Comparison of ENCODE assay signal across 12 cellular contexts in the genomic region with DNA sequence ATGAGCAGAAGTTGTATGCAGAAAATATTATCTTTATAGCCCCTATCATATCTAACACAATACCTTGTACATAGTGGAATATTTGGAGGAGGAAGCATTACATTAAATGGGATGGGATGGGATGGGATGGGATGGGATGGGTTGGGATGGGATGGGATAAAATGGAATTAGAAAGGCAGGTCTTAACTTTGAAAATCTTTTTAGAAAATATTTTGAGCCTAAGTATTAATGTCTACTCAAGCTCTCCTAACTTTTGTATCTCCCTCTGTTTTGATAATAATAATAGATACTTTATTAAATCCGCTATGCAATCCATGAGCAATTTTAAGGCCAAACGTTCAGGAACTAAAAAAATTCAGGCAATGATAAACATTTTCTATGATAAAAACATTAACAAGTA. TPM values are rescaled to one million over a fixed set of nuclear protein-coding genes. Genes with fewer than 3 reads are reported as not detected.
"Had no signal": no experiment of that assay in that cellular context is flagged by ENCODE, and none has a peak within 500 bp of the region (broad histone marks: within the 10 kb centered on the region; RNA-seq: fewer than 3 reads in every experiment).

No MANE protein-coding gene starts in this region.

- H3K9me3 ChIP-seq: HAP-1 had no signal

- H3K27ac Mint-ChIP-seq: GM23338, H9, HFFc6 had no signal

- H3K4me3 ChIP-seq: GM23248, GM23338, HAP-1 had no signal

- H3K4me2 ChIP-seq: GM23338 had no signal

- H3K27ac ChIP-seq: GM23248 had no signal

- DNase-seq: GM23248, GOT3, H7, H9, HCEC 1CT, HFFc6 had no signal

- FAIRE-seq: H1, H54 had no signal

- H3K4me3 Mint-ChIP-seq: GM23338, H9, HFFc6 had no signal

- H3K36me3 ChIP-seq: HAP-1 had no signal

- H3K4me1 ChIP-seq: HAP-1 had no signal

- H3K9ac ChIP-seq: GM23248 had no signal

- H2AFZ ChIP-seq: GM23248, GM23338 had no signal

- ATAC-seq: GM23338, HCT116 had no signal

- H3K9me3 Mint-ChIP-seq: GM23338, H9 had no signal

RNA-seq across cellular contexts. Expression of a gene that starts 35.7 kb away (rescaled TPM):
- total RNA-seq: GM23248, GM23338, H1, H4, H7, H9, HFFc6 had no signal
- polyA plus RNA-seq: GM23248, H1 had no signal
